Comparison of ENCODE assay signal across 1 cellular context in genomic region chr19:18450021-18450933, GRCh38.
TF ChIP-seq lines count a peak whose summit lies in the region.

No MANE protein-coding gene starts in this region.

TF ChIP-seq in HCT116, 20 proteins besides CTCF, POLR2A, EP300 and RAD21:
- TF ChIP-seq JUND (IDR thresholded peaks at IDR 0.05) (no peak), ZNF274 (IDR thresholded peaks at IDR 0.05; ENCODE audit: low read depth, low read length) (no peak), YY1 (IDR thresholded peaks at IDR 0.05; ENCODE audit: extremely low read depth, insufficient replicate concordance, low read depth, low read length) (no peak), EZH2phosphoT487 (IDR thresholded peaks at IDR 0.05; ENCODE audit: borderline replicate concordance) (no peak), EGR1 (IDR thresholded peaks at IDR 0.05; ENCODE audit: low read depth) (no peak), TCF7L2 (IDR thresholded peaks at IDR 0.05; ENCODE audit: borderline replicate concordance, extremely low read depth, insufficient read depth, insufficient read length) (no peak), ZFX (IDR thresholded peaks at IDR 0.05) (no peak), SIN3A (IDR thresholded peaks at IDR 0.05; ENCODE audit: low read depth) (no peak), ELF1 (IDR thresholded peaks at IDR 0.05; ENCODE audit: borderline replicate concordance, low read depth) (no peak), CBX3 (IDR thresholded peaks at IDR 0.05; ENCODE audit: low read depth) (no peak), CEBPB (IDR thresholded peaks at IDR 0.05; ENCODE audit: low read depth) (no peak)
- TF ChIP-seq, protein P1, sequence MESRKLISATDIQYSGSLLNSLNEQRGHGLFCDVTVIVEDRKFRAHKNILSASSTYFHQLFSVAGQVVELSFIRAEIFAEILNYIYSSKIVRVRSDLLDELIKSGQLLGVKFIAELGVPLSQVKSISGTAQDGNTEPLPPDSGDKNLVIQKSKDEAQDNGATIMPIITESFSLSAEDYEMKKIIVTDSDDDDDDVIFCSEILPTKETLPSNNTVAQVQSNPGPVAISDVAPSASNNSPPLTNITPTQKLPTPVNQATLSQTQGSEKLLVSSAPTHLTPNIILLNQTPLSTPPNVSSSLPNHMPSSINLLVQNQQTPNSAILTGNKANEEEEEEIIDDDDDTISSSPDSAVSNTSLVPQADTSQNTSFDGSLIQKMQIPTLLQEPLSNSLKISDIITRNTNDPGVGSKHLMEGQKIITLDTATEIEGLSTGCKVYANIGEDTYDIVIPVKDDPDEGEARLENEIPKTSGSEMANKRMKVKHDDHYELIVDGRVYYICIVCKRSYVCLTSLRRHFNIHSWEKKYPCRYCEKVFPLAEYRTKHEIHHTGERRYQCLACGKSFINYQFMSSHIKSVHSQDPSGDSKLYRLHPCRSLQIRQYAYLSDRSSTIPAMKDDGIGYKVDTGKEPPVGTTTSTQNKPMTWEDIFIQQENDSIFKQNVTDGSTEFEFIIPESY (IDR thresholded peaks at IDR 0.05; ENCODE audit: extremely low read depth, insufficient replicate concordance, low read length) = no peak
